25 cellular contexts compared by ENCODE assay signal in genomic region chr3:11014253-11014652, GRCh38. TPM values are rescaled to one million over a fixed set of nuclear protein-coding genes. Genes with fewer than 3 reads are reported as not detected.
"Had no signal": no experiment of that assay in that cellular context is flagged by ENCODE, and none has a peak within 500 bp of the region (broad histone marks: within the 10 kb centered on the region; RNA-seq: fewer than 3 reads in every experiment).

No MANE protein-coding gene starts in this region.

- H3K27me3 ChIP-seq: neural progenitor cell, thyroid gland had no signal

- H3K9me3 ChIP-seq: esophagus muscularis mucosa, gastroesophageal sphincter, heart left ventricle, spleen, thyroid gland had no signal

- H2AFZ ChIP-seq: neural progenitor cell had no signal

- DNase-seq: effector memory CD8-positive, alpha-beta T cell; foreskin fibroblast; heart left ventricle; hippocampal formation; left colon; left ventricle myocardium superior; mesenchymal stem cell; midbrain; occipital lobe; spleen; stimulated activated CD4-positive, alpha-beta T cell treated with anti-CD3 and anti-CD28 coated beads, Interleukin-15, amount 100 ng/mL, for 24 hours; stimulated activated CD4-positive, alpha-beta T cell treated with anti-CD3 and anti-CD28 coated beads, Interleukin-2, amount 100 ng/mL, for 24 hours; stimulated activated CD4-positive, alpha-beta T cell treated with anti-CD3 and anti-CD28 coated beads, Interleukin-4, amount 100 ng/mL, for 4 hours; stimulated activated naive B cell treated with anti-CD40 and anti-IgM and Interleukin-4, amounts not matched to agents 10 μg/mL and 1 μg/mL and 100 μg/mL, for 72 hours; stimulated activated naive CD8-positive, alpha-beta T cell treated with anti-CD3 and anti-CD28 coated beads, Interleukin-15, amount 100 ng/mL, for 72 hours; thyroid gland had no signal

- H3K4me1 ChIP-seq: esophagus muscularis mucosa, gastroesophageal sphincter, neural progenitor cell, spleen, thyroid gland had no signal

- H3K9ac ChIP-seq: neural progenitor cell had no signal

- H3K4me2 ChIP-seq: neural progenitor cell had no signal

- H3K27ac ChIP-seq: epithelial cell of prostate, esophagus muscularis mucosa, gastroesophageal sphincter, heart left ventricle, neural progenitor cell, spleen, thyroid gland had no signal

- FAIRE-seq: urothelium cell line had no signal

- ATAC-seq: effector memory CD8-positive, alpha-beta T cell; gastroesophageal sphincter; heart left ventricle; left colon; left ventricle myocardium superior; natural killer cell treated with Interleukin-12 subunit alpha and Interleukin-12 subunit beta and Interleukin-15 and Interleukin-18, amount 100 ng/mL, for 72 hours; sciatic nerve; stimulated activated naive B cell treated with anti-CD40 and anti-IgM and Interleukin-4, amounts not matched to agents 10 μg/mL and 1 μg/mL and 100 μg/mL, for 72 hours; stimulated activated naive CD8-positive, alpha-beta T cell treated with anti-CD3 and anti-CD28 coated beads, Interleukin-15, amount 100 ng/mL, for 72 hours had no signal

- H3K36me3 ChIP-seq: esophagus muscularis mucosa, gastroesophageal sphincter, neural progenitor cell, spleen, thyroid gland had no signal

- H3K4me3 ChIP-seq: esophagus muscularis mucosa, gastroesophageal sphincter, heart left ventricle, lung, neural progenitor cell, spleen, thyroid gland had no signal

RNA-seq across cellular contexts. Expression of gene SLC6A1, which starts 21.7 kb away (rescaled TPM):
- total RNA-seq: kidney epithelial cell; natural killer cell treated with Interleukin-12 subunit alpha and Interleukin-12 subunit beta and Interleukin-15 and Interleukin-18, amount 100 ng/mL, for 72 hours had no signal
